ENCODE assay signal across 9 cellular contexts in genomic region chr4:113446019-113446418, GRCh38.
A peak's percentile ranks its signal among the peaks of the same experiment; 100 is the strongest.
DNase-seq lines count a peak whose midpoint lies in the region; ATAC-seq and TF ChIP-seq lines count a peak whose summit lies in the region.
"Had no signal": no experiment of that assay in that cellular context is flagged by ENCODE, and none has a peak within 500 bp of the region (broad histone marks: within the 10 kb centered on the region; RNA-seq: fewer than 3 reads in every experiment).

No MANE protein-coding gene starts in this region.

- WGBS in psoas muscle, 3 donors = 51 to 66% (median 54%) methylated on average over 4 of the region's 4 CpGs

- H3K9me3 Mint-ChIP-seq in chondrocyte (ENCODE audit: low read depth) = peaks cover 2% of the 10 kb centered on the region

- intact Hi-C loops in psoas muscle (cut with DNase I) = no loop called here

- DNase-seq in Caki2 (ENCODE audit: low read depth) (peak; percentile 35), NCI-H1436 (lab: John Stamatoyannopoulos, UW) (peak; percentile 59), chondrocyte (ENCODE audit: low spot score) (no peak), psoas muscle (no peak), SK-N-DZ (ENCODE audit: low spot score) (no peak), CD1c-positive myeloid dendritic cell (ENCODE audit: extremely low spot score) (no peak)
- DNase-seq: NCI-H524 treated with DMSO at 0.1 percent for 48 hours had no signal

- no peaks in the 10 kb centered on the region for H3K27me3 ChIP-seq in psoas muscle (ENCODE audit: insufficient read depth in 3 of 3, low read length in 2 of 3)

- peaks cover 4% of the 10 kb centered on the region for H3K36me3 Mint-ChIP-seq in chondrocyte (ENCODE audit: low read depth)

- TF ChIP-seq CTCF in chondrocyte (IDR thresholded peaks at IDR 0.05) (no peak), psoas muscle (IDR thresholded peaks at IDR 0.05) (no peak)

- in situ Hi-C loops in Caki2 (cut with HindIII; ENCODE audit: low pct_unique_long_range_greater_than_20kb, low sequenced_read_pairs) = no loop called here

- H3K27me3 Mint-ChIP-seq in chondrocyte (ENCODE audit: low read depth) = no peaks in the 10 kb centered on the region

- no peak overlapping the region for H3K4me3 ChIP-seq in psoas muscle

- no peaks in the 10 kb centered on the region for H3K36me3 ChIP-seq in psoas muscle (ENCODE audit: insufficient read depth in 1 of 2, low read depth in 1 of 2)

- peaks cover 33% of the 10 kb centered on the region for H3K4me1 Mint-ChIP-seq in chondrocyte (ENCODE audit: low read depth)

- peak overlapping the region; percentile 70 for H3K27ac ChIP-seq in psoas muscle

- no peak overlapping the region for H3K4me3 Mint-ChIP-seq in chondrocyte (ENCODE audit: unreplicated experiment)

- peaks cover 6% of the 10 kb centered on the region for H3K9me3 ChIP-seq in psoas muscle

- ATAC-seq in psoas muscle (peak; percentile 27 to 50 (median 36)), GM21447 (IDR thresholded peaks at IDR 0.05; ENCODE audit: unreplicated experiment) (no peak), GM19023 (IDR thresholded peaks at IDR 0.05; ENCODE audit: unreplicated experiment) (no peak)

- H3K4me1 ChIP-seq in psoas muscle = peaks cover 28% of the 10 kb centered on the region

- peak overlapping the region; percentile 92 for H3K27ac Mint-ChIP-seq in chondrocyte (ENCODE audit: unreplicated experiment)

Comparison
In these comparisons a context has a peak if more than half of its experiments do, and no peak if none do; other contexts are left out.
1. DNase-seq: peak in Caki2 (single experiment) and NCI-H1436 (single experiment); none in chondrocyte (single experiment), psoas muscle (0 of 2), SK-N-DZ (single experiment) and CD1c-positive myeloid dendritic cell (single experiment).
2. ATAC-seq: peak in psoas muscle (4 of 4); none in GM21447 (single experiment) and GM19023 (single experiment).